In genomic region chr10:99451499-99451788, GRCh38 we compare ENCODE assay signal across 1 cellular context.
TF ChIP-seq lines count a peak whose summit lies in the region.

No MANE protein-coding gene starts in this region.

TF ChIP-seq in WTC11, 78 proteins besides CTCF, POLR2A, EP300 and RAD21 (continued from another document):
- TF ChIP-seq AR (CRISPR knock-in tag; IDR thresholded peaks at IDR 0.05) (no peak), E2F4 (CRISPR knock-in tag; IDR thresholded peaks at IDR 0.05; ENCODE audit: borderline replicate concordance, low read depth) (no peak)
